ENCODE assay signal across 20 cellular contexts in the genomic region with DNA sequence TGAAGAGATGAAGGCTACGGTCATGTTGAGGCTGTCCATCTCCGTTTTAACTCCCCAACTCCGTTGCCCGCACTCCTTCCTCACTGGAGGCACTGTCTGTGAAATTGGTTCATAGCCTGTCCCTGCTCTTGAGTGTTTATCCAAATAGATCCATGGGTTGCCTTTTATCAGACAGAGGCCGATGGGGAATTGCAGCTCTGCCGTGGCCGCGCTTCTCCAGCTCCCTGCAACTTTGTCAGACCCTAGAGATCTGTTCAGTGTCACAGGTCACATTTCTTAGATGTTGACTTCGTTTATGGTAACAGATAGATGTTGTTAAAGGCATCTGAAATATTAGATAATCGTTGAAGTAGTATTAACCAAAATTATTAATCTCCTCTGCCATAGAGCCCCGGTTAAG. TPM values are rescaled to one million over a fixed set of nuclear protein-coding genes. Genes with fewer than 3 reads are reported as not detected.
DNase-seq lines count a peak whose midpoint lies in the region; ATAC-seq and TF ChIP-seq lines count a peak whose summit lies in the region.
"Had no signal": no experiment of that assay in that cellular context is flagged by ENCODE, and none has a peak within 500 bp of the region (broad histone marks: within the 10 kb centered on the region; RNA-seq: fewer than 3 reads in every experiment).

No MANE protein-coding gene starts in this region.

- no peak for ATAC-seq in stimulated activated effector memory CD8-positive, alpha-beta T cell treated with anti-CD3 and anti-CD28 coated beads, Interleukin-12 subunit alpha, Interleukin-12 subunit beta, amount 100 ng/mL, for 72 hours
- no peak for ATAC-seq in HG03571 (IDR thresholded peaks at IDR 0.05; ENCODE audit: unreplicated experiment)

- H3K36me3 ChIP-seq in tibial nerve: peaks cover 0 to 11% (median 0%) of the 10 kb centered on the region in 3 donors

- H3K27me3 Mint-ChIP-seq in activated T-cell treated with anti-CD3 and anti-CD28 coated beads, Interleukin-2, amount 50 U/mL, for 24 hours: no peaks in the 10 kb centered on the region
- H3K27me3 Mint-ChIP-seq in chondrocyte (ENCODE audit: low read depth): no peaks in the 10 kb centered on the region
- H3K27me3 Mint-ChIP-seq: CD4-positive, CD25-positive, alpha-beta regulatory T cell had no signal

- H3K27ac Mint-ChIP-seq in activated T-cell treated with anti-CD3 and anti-CD28 coated beads, Interleukin-2, amount 50 U/mL, for 24 hours: peak overlapping the region; percentile 56
- H3K27ac Mint-ChIP-seq in chondrocyte (ENCODE audit: unreplicated experiment): no peak overlapping the region
- H3K27ac Mint-ChIP-seq in stimulated activated effector memory CD8-positive, alpha-beta T cell treated with anti-CD3 and anti-CD28 coated beads, Interleukin-12 subunit alpha, Interleukin-12 subunit beta, amount 100 ng/mL, for 72 hours: peak overlapping the region; percentile 97
- H3K27ac Mint-ChIP-seq: CD4-positive, CD25-positive, alpha-beta regulatory T cell; HFFc6 had no signal

- TF ChIP-seq CTCF in chondrocyte (IDR thresholded peaks at IDR 0.05): no peak
- TF ChIP-seq CTCF in tibial nerve (IDR thresholded peaks at IDR 0.05): no peak

- H3K36me3 Mint-ChIP-seq in activated T-cell treated with anti-CD3 and anti-CD28 coated beads, Interleukin-2, amount 50 U/mL, for 24 hours (ENCODE audit: low read depth): peaks cover 83% of the 10 kb centered on the region
- H3K36me3 Mint-ChIP-seq in chondrocyte (ENCODE audit: low read depth): peaks cover 2% of the 10 kb centered on the region
- peaks cover 72% of the 10 kb centered on the region for H3K36me3 Mint-ChIP-seq in stimulated activated effector memory CD8-positive, alpha-beta T cell treated with anti-CD3 and anti-CD28 coated beads, Interleukin-12 subunit alpha, Interleukin-12 subunit beta, amount 100 ng/mL, for 72 hours

- no peak overlapping the region for H3K4me3 Mint-ChIP-seq in activated T-cell treated with anti-CD3 and anti-CD28 coated beads, Interleukin-2, amount 50 U/mL, for 24 hours
- no peak overlapping the region for H3K4me3 Mint-ChIP-seq in chondrocyte (ENCODE audit: unreplicated experiment)
- no peak overlapping the region for H3K4me3 Mint-ChIP-seq in stimulated activated effector memory CD8-positive, alpha-beta T cell treated with anti-CD3 and anti-CD28 coated beads, Interleukin-12 subunit alpha, Interleukin-12 subunit beta, amount 100 ng/mL, for 72 hours
- H3K4me3 Mint-ChIP-seq: H9, HFFc6 had no signal

- no peaks in the 10 kb centered on the region for H3K9me3 ChIP-seq in tibial nerve

- H3K27me3 ChIP-seq in tibial nerve: no peaks in the 10 kb centered on the region

- H3K4me3 ChIP-seq in tibial nerve: no peak overlapping the region
- H3K4me3 ChIP-seq: GM23248 had no signal

- TF ChIP-seq EP300 in tibial nerve (IDR thresholded peaks at IDR 0.05): no peak

- peaks cover 35% of the 10 kb centered on the region for H3K9me3 Mint-ChIP-seq in activated T-cell treated with anti-CD3 and anti-CD28 coated beads, Interleukin-2, amount 50 U/mL, for 24 hours
- H3K9me3 Mint-ChIP-seq in chondrocyte (ENCODE audit: low read depth): no peaks in the 10 kb centered on the region
- peaks cover 12% of the 10 kb centered on the region for H3K9me3 Mint-ChIP-seq in stimulated activated effector memory CD8-positive, alpha-beta T cell treated with anti-CD3 and anti-CD28 coated beads, Interleukin-12 subunit alpha, Interleukin-12 subunit beta, amount 100 ng/mL, for 72 hours
- H3K9me3 Mint-ChIP-seq: H9 had no signal

- H3K4me1 ChIP-seq in tibial nerve: peaks cover 0 to 32% (median 0%) of the 10 kb centered on the region in 4 donors

- intact Hi-C loops in posterior vena cava (cut with DNase I): no loop called here

- DNase-seq in activated T-cell treated with anti-CD3 and anti-CD28 coated beads, Interleukin-2, amount 50 U/mL, for 24 hours: no peak
- DNase-seq in activated T-cell treated with anti-CD3 and anti-CD28 coated beads, Interleukin-2, amount 50 U/mL, for 1 hour: no peak
- DNase-seq in chondrocyte (ENCODE audit: low spot score): peak; percentile 24
- peak; percentile 50 for DNase-seq in posterior vena cava (ENCODE audit: low spot score)
- DNase-seq in stimulated activated effector memory CD8-positive, alpha-beta T cell treated with anti-CD3 and anti-CD28 coated beads, Interleukin-12 subunit alpha, Interleukin-12 subunit beta, amount 100 ng/mL, for 72 hours (ENCODE audit: low spot score in 2 of 2): no peak
- DNase-seq in tibial nerve (ENCODE audit: low spot score in 2 of 2): no peak
- DNase-seq in NCI-H1436 treated with DMSO at 0.1 percent for 48 hours (lab: John Stamatoyannopoulos, UW): no peak
- DNase-seq: CD4-positive, CD25-positive, alpha-beta regulatory T cell; GM23248; H9; HFFc6; KBM-7; MV-4-11; NCI-H1105; NCI-H2029; NCI-H446; NCI-H524 treated with DMSO at 0.1 percent for 48 hours; NCI-H774 had no signal

- H3K4me1 Mint-ChIP-seq in activated T-cell treated with anti-CD3 and anti-CD28 coated beads, Interleukin-2, amount 50 U/mL, for 24 hours (ENCODE audit: low read depth): peaks cover 84% of the 10 kb centered on the region
- H3K4me1 Mint-ChIP-seq in chondrocyte (ENCODE audit: low read depth): peaks cover 7% of the 10 kb centered on the region
- H3K4me1 Mint-ChIP-seq in stimulated activated effector memory CD8-positive, alpha-beta T cell treated with anti-CD3 and anti-CD28 coated beads, Interleukin-12 subunit alpha, Interleukin-12 subunit beta, amount 100 ng/mL, for 72 hours: peaks cover 77% of the 10 kb centered on the region

- TF ChIP-seq POLR2A in tibial nerve (IDR thresholded peaks at IDR 0.05): no peak

- 77% methylated on average over 11 of the region's 11 CpGs for WGBS in tibial nerve, 2 donors

- H3K27ac ChIP-seq in tibial nerve: no peak overlapping the region
- H3K27ac ChIP-seq: 22Rv1, GM23248 had no signal

RNA-seq across cellular contexts. Expression of a gene that starts 14.7 kb away (rescaled TPM):
- 24.3 to 27.5 TPM (median 25.1 TPM) in 3 replicates for total RNA-seq in chondrocyte
- 10 to 100 TPM; 23.5 to 23.7 TPM for total RNA-seq in posterior vena cava
- 10 to 100 TPM; 22.9 to 35.1 (median 28.9) TPM for total RNA-seq in tibial nerve

Comparison
In these comparisons a context has a peak if more than half of its experiments do, and no peak if none do; other contexts are left out.
1. DNase-seq: peak in chondrocyte (single experiment) and posterior vena cava (single experiment); none in activated T-cell treated with anti-CD3 and anti-CD28 coated beads, Interleukin-2, amount 50 U/mL, for 24 hours (single experiment), activated T-cell treated with anti-CD3 and anti-CD28 coated beads, Interleukin-2, amount 50 U/mL, for 1 hour (single experiment), stimulated activated effector memory CD8-positive, alpha-beta T cell treated with anti-CD3 and anti-CD28 coated beads, Interleukin-12 subunit alpha, Interleukin-12 subunit beta, amount 100 ng/mL, for 72 hours (0 of 2), tibial nerve (0 of 2) and NCI-H1436 treated with DMSO at 0.1 percent for 48 hours (single experiment).